In genomic region chr1:58816072-58816746, GRCh38 we compare ENCODE assay signal across 1 cellular context.
TF ChIP-seq lines count a peak whose summit lies in the region.

No MANE protein-coding gene starts in this region.

TF ChIP-seq in K562, 482 proteins besides CTCF, POLR2A, EP300 and RAD21 (continued from another document and continues in another):
- TF ChIP-seq ARID4B (CRISPR knock-in tag; IDR thresholded peaks at IDR 0.05): no peak
- peak; percentile 76 for TF ChIP-seq SUPT5H (IDR thresholded peaks at IDR 0.05)
- no peak for TF ChIP-seq AFF1 (IDR thresholded peaks at IDR 0.05; ENCODE audit: low read depth in 1 of 2, partially characterized antibody in 2 of 2)
- TF ChIP-seq NR2C1 (IDR thresholded peaks at IDR 0.05): no peak
- no peak for TF ChIP-seq NR2C1 (tag; IDR thresholded peaks at IDR 0.05)
- no peak for TF ChIP-seq THRAP3 (IDR thresholded peaks at IDR 0.05; ENCODE audit: borderline replicate concordance)
- 0 out of 2 replicates have a peak, but pooled peaks have one; percentile 26 for TF ChIP-seq ETV1 (tag; conservative IDR thresholded peaks at IDR 0.05; ENCODE audit: low read depth)
- no peak for TF ChIP-seq POLR2AphosphoS2 (IDR thresholded peaks at IDR 0.05; ENCODE audit: low read length)
- TF ChIP-seq MAFK (IDR thresholded peaks at IDR 0.05; ENCODE audit: low read length): no peak
- no peak for TF ChIP-seq ZC3H4 (CRISPR knock-in tag; IDR thresholded peaks at IDR 0.05; ENCODE audit: borderline replicate concordance)
- no peak for TF ChIP-seq HDAC6 (IDR thresholded peaks at IDR 0.05; ENCODE audit: low read depth, low read length)
- peak; percentile 12; the same call in 1 of the 2 replicates for TF ChIP-seq CREB1 (IDR thresholded peaks at IDR 0.05)
- no peak for TF ChIP-seq CREB1 (CRISPR knock-in tag; IDR thresholded peaks at IDR 0.05)
- TF ChIP-seq C11orf30 (IDR thresholded peaks at IDR 0.05; ENCODE audit: low read depth): no peak
- TF ChIP-seq ZNF551 (CRISPR knock-in tag; IDR thresholded peaks at IDR 0.05): no peak
- TF ChIP-seq MED1 (CRISPR knock-in tag; IDR thresholded peaks at IDR 0.05; ENCODE audit: borderline replicate concordance): no peak
- 0 out of 2 replicates have a peak, but pooled peaks have one; percentile 18 for TF ChIP-seq RAD51 (IDR thresholded peaks at IDR 0.05; ENCODE audit: borderline replicate concordance, low read depth)
- TF ChIP-seq AFF4 (CRISPR knock-in tag; IDR thresholded peaks at IDR 0.05): no peak
- no peak for TF ChIP-seq MEF2A (IDR thresholded peaks at IDR 0.05; ENCODE audit: control insufficient read depth, low read depth, low read length)
- TF ChIP-seq SRSF9 (IDR thresholded peaks at IDR 0.05; ENCODE audit: borderline replicate concordance, low read depth, low read length): no peak
- no peak for TF ChIP-seq ZFP1 (CRISPR knock-in tag; IDR thresholded peaks at IDR 0.05)
- peak; percentile 5 for TF ChIP-seq ZFP36 (IDR thresholded peaks at IDR 0.05; ENCODE audit: low read depth, low read length, partially characterized antibody)
- TF ChIP-seq FOXP4 (CRISPR knock-in tag; IDR thresholded peaks at IDR 0.05; ENCODE audit: borderline replicate concordance): no peak
- no peak for TF ChIP-seq ZNF143 (CRISPR knock-in tag; IDR thresholded peaks at IDR 0.05)
- TF ChIP-seq KDM4B (IDR thresholded peaks at IDR 0.05; ENCODE audit: borderline replicate concordance in 2 of 2, low read depth in 1 of 2): no peak
- peak in 2 of 3 experiments; percentile 21 to 71 for TF ChIP-seq YY1 (IDR thresholded peaks at IDR 0.05; ENCODE audit: borderline replicate concordance in 1 of 3, control insufficient read depth in 1 of 3, extremely low read depth in 1 of 3, insufficient read depth in 3 of 3, insufficient read length in 1 of 3, insufficient replicate concordance in 2 of 3, low read depth in 1 of 3, low read length in 2 of 3)
- peak; percentile 66; the same call in 1 of the 2 replicates for TF ChIP-seq TFAP4 (CRISPR knock-in tag; IDR thresholded peaks at IDR 0.05; ENCODE audit: borderline replicate concordance)
- no peak for TF ChIP-seq HNRNPUL1 (IDR thresholded peaks at IDR 0.05; ENCODE audit: low read length)
- TF ChIP-seq SPI1 (IDR thresholded peaks at IDR 0.05; ENCODE audit: borderline replicate concordance, low read depth, low read length): peak; percentile 92
- TF ChIP-seq STAT5B (CRISPR knock-in tag; IDR thresholded peaks at IDR 0.05): no peak
- no peak for TF ChIP-seq ZNF507 (tag; conservative IDR thresholded peaks at IDR 0.05)
- TF ChIP-seq TARDBP (IDR thresholded peaks at IDR 0.05): no peak
- no peak for TF ChIP-seq FOXJ3 (CRISPR knock-in tag; IDR thresholded peaks at IDR 0.05)
- TF ChIP-seq SMARCE1 (IDR thresholded peaks at IDR 0.05): no peak
- no peak for TF ChIP-seq KLF13 (tag; IDR thresholded peaks at IDR 0.05; ENCODE audit: borderline replicate concordance, low read depth)
- peak; percentile 98 for TF ChIP-seq SMAD4 (CRISPR knock-in tag; conservative IDR thresholded peaks at IDR 0.05)
- TF ChIP-seq THAP7 (CRISPR knock-in tag; IDR thresholded peaks at IDR 0.05): no peak
- TF ChIP-seq ZBTB8A (IDR thresholded peaks at IDR 0.05; ENCODE audit: partially characterized antibody): no peak
- no peak for TF ChIP-seq PHB (CRISPR knock-in tag; IDR thresholded peaks at IDR 0.05)
- TF ChIP-seq CSDE1 (IDR thresholded peaks at IDR 0.05): no peak
- TF ChIP-seq ZNF280B (CRISPR knock-in tag; IDR thresholded peaks at IDR 0.05): no peak
- peak; percentile 53; the same call in 1 of the 2 replicates for TF ChIP-seq ZBTB17 (CRISPR knock-in tag; IDR thresholded peaks at IDR 0.05)
- peak; percentile 72 for TF ChIP-seq BRD9 (IDR thresholded peaks at IDR 0.05; ENCODE audit: low read depth, partially characterized antibody)
- peak in 1 of 2 experiments; percentile 64; a peak in 2 of 4 replicates for TF ChIP-seq HDAC1 (IDR thresholded peaks at IDR 0.05)
- no peak for TF ChIP-seq CHCHD3 (CRISPR knock-in tag; IDR thresholded peaks at IDR 0.05)
- TF ChIP-seq GTF2E2 (tag; IDR thresholded peaks at IDR 0.05): peak; percentile 90; the same call in 1 of the 2 replicates
- no peak for TF ChIP-seq ZFP91 (CRISPR knock-in tag; IDR thresholded peaks at IDR 0.05)
